In genomic region chr17:13024526-13025263, GRCh38 we compare ENCODE assay signal across 8 cellular contexts. TPM values are rescaled to one million over a fixed set of nuclear protein-coding genes. Genes with fewer than 3 reads are reported as not detected.
A peak's percentile ranks its signal among the peaks of the same experiment; 100 is the strongest.
DNase-seq lines count a peak whose midpoint lies in the region; ATAC-seq and TF ChIP-seq lines count a peak whose summit lies in the region.

No MANE protein-coding gene starts in this region.

- TF ChIP-seq POLR2A in tibial nerve (IDR thresholded peaks at IDR 0.05) = no peak

- H3K36me3 ChIP-seq in Panc1 (ENCODE audit: control insufficient read depth, insufficient read depth, low read length) (no peaks in the 10 kb centered on the region), tibial nerve (no peaks in the 10 kb centered on the region)

- 29 to 30% methylated on average over 16 to 19 of the region's 19 CpGs for WGBS in tibial nerve, 2 donors

- intact Hi-C loops in Panc1 (cut with micrococcal nuclease; ENCODE audit: unreplicated experiment) = no loop called here

- H3K4me1 ChIP-seq in Panc1 (ENCODE audit: control insufficient read depth, insufficient read depth, low read length) = no peaks in the 10 kb centered on the region
- peaks cover 0 to 8% (median 0%) of the 10 kb centered on the region in 4 donors for H3K4me1 ChIP-seq in tibial nerve

- H3K4me1 Mint-ChIP-seq in activated T-helper 17 cell treated with anti-CD3 and anti-CD28 coated beads, Interleukin-2, amount 50 U/mL, for 72 hours = no peaks in the 10 kb centered on the region
- H3K4me1 Mint-ChIP-seq in osteocyte (ENCODE audit: unreplicated experiment) = peaks cover 5% of the 10 kb centered on the region

- H3K4me3 ChIP-seq in Panc1 (ENCODE audit: low read depth in 2 of 2, low read length in 2 of 2) = peak overlapping the region; percentile 34 to 65
- peak overlapping the region in 1 of 2 donors; percentile 14 for H3K4me3 ChIP-seq in foreskin fibroblast (ENCODE audit: low read depth in 1 of 2, low read length in 2 of 2)
- no peak overlapping the region for H3K4me3 ChIP-seq in tibial nerve

- ATAC-seq in GM19438 (IDR thresholded peaks at IDR 0.05; ENCODE audit: low read depth, unreplicated experiment) (peak; percentile 88), HG03520 (IDR thresholded peaks at IDR 0.05; ENCODE audit: unreplicated experiment) (peak; percentile 95), Panc1 (peak; percentile 94)
- ATAC-seq in activated T-helper 17 cell treated with anti-CD3 and anti-CD28 coated beads, Interleukin-2, amount 50 U/mL, for 72 hours (replicated peaks) = peak; percentile 88

- no peaks in the 10 kb centered on the region for H3K36me3 Mint-ChIP-seq in activated T-helper 17 cell treated with anti-CD3 and anti-CD28 coated beads, Interleukin-2, amount 50 U/mL, for 72 hours (ENCODE audit: low read depth)
- no peaks in the 10 kb centered on the region for H3K36me3 Mint-ChIP-seq in osteocyte (ENCODE audit: unreplicated experiment)

- H3K27ac Mint-ChIP-seq in activated T-helper 17 cell treated with anti-CD3 and anti-CD28 coated beads, Interleukin-2, amount 50 U/mL, for 72 hours = no peak overlapping the region
- no peak overlapping the region for H3K27ac Mint-ChIP-seq in osteocyte (ENCODE audit: unreplicated experiment)

- H3K4me3 Mint-ChIP-seq in activated T-helper 17 cell treated with anti-CD3 and anti-CD28 coated beads, Interleukin-2, amount 50 U/mL, for 72 hours = peak overlapping the region; percentile 20
- peak overlapping the region; percentile 38 for H3K4me3 Mint-ChIP-seq in osteocyte (ENCODE audit: unreplicated experiment)

- in situ Hi-C loops in Panc1 (cut with HindIII; ENCODE audit: low pct_unique_long_range_greater_than_20kb, low sequenced_read_pairs) = no loop called here

- H3K27ac ChIP-seq in Panc1 (ENCODE audit: low read length) = no peak overlapping the region
- no peak overlapping the region for H3K27ac ChIP-seq in tibial nerve

- H3K27me3 ChIP-seq in Panc1 (ENCODE audit: control insufficient read depth, insufficient read depth, low read length) (no peaks in the 10 kb centered on the region), tibial nerve (no peaks in the 10 kb centered on the region)

- no peaks in the 10 kb centered on the region for H3K9me3 Mint-ChIP-seq in activated T-helper 17 cell treated with anti-CD3 and anti-CD28 coated beads, Interleukin-2, amount 50 U/mL, for 72 hours
- no peaks in the 10 kb centered on the region for H3K9me3 Mint-ChIP-seq in osteocyte (ENCODE audit: unreplicated experiment)

- peak; percentile 99 for TF ChIP-seq CTCF in Panc1 (IDR thresholded peaks at IDR 0.05)
- TF ChIP-seq CTCF in foreskin fibroblast (IDR thresholded peaks at IDR 0.05; ENCODE audit: low read depth, low read length) = peak; percentile 100
- TF ChIP-seq CTCF in osteocyte (IDR thresholded peaks at IDR 0.05) = peak; percentile 96
- TF ChIP-seq CTCF in tibial nerve (IDR thresholded peaks at IDR 0.05) = peak; percentile 66 to 96 (median 89)

- CTCF ChIA-PET in Panc1 (lab: Charles Lee) = no interaction called here

- DNase-seq in COLO829 (ENCODE audit: low spot score) = peak; percentile 58
- DNase-seq in Panc1 (ENCODE audit: low read depth, low spot score) = peak; percentile 50
- DNase-seq in foreskin fibroblast = peak; percentile 33 to 80
- peak; percentile 91 for DNase-seq in osteocyte (ENCODE audit: extremely low spot score, unreplicated experiment)
- DNase-seq in tibial nerve (ENCODE audit: low spot score in 2 of 2) = peak in 1 of 2 donors; percentile 51

- peaks cover 10% of the 10 kb centered on the region for H3K27me3 Mint-ChIP-seq in activated T-helper 17 cell treated with anti-CD3 and anti-CD28 coated beads, Interleukin-2, amount 50 U/mL, for 72 hours
- H3K27me3 Mint-ChIP-seq in osteocyte (ENCODE audit: unreplicated experiment) = peaks cover 4% of the 10 kb centered on the region

- BruUV-seq in Panc1 (replicated peaks; lab: Mats Ljungman, UMichigan) = no TSS peak

- no peaks in the 10 kb centered on the region for H3K9me3 ChIP-seq in Panc1 (ENCODE audit: control insufficient read depth, insufficient read depth, low read depth, low read length)
- no peaks in the 10 kb centered on the region for H3K9me3 ChIP-seq in tibial nerve

- POLR2A ChIA-PET in Panc1 (lab: Charles Lee) = no interaction called here

- TF ChIP-seq EP300 in tibial nerve (IDR thresholded peaks at IDR 0.05) = no peak

RNA-seq across cellular contexts. Expression of gene ELAC2, which starts 6.9 kb away (rescaled TPM):
- total RNA-seq in Panc1 (2021; ENCODE audit: unreplicated experiment) (52.7 TPM), osteocyte (49.5 and 51.8 TPM in 2 replicates), tibial nerve (10 to 100 TPM; 48.5 to 86.7 (median 67.4) TPM)
- polyA plus RNA-seq in Panc1 (2012; ENCODE audit: insufficient read length) = 61.0 TPM
- total RNA-seq in activated T-helper 17 cell treated with anti-CD3 and anti-CD28 coated beads, Interleukin-2, amount 50 U/mL, for 72 hours = 10 to 100 TPM; 49.3 to 90.8 TPM

Comparison
In these comparisons a context has a peak if more than half of its experiments do, and no peak if none do; other contexts are left out.
1. H3K4me3 ChIP-seq: peak in Panc1 (2 of 2); none in tibial nerve (0 of 4).
2. Peak in every context shown above with its lines, with median percentiles within 50 percentile points of each other: ATAC-seq and CTCF ChIP-seq.